9 cellular contexts compared by ENCODE assay signal in genomic region chr6:2222275-2222842, GRCh38. TPM values are rescaled to one million over a fixed set of nuclear protein-coding genes. Genes with fewer than 3 reads are reported as not detected.
DNase-seq lines count a peak whose midpoint lies in the region; ATAC-seq and TF ChIP-seq lines count a peak whose summit lies in the region.
"Had no signal": no experiment of that assay in that cellular context is flagged by ENCODE, and none has a peak within 500 bp of the region (broad histone marks: within the 10 kb centered on the region; RNA-seq: fewer than 3 reads in every experiment).

No MANE protein-coding gene starts in this region.

- peak overlapping the region; percentile 70; the same call in 1 of the 2 replicates for H3K4me3 Mint-ChIP-seq in HFFc6
- peak overlapping the region; percentile 79 for H3K4me3 Mint-ChIP-seq in activated CD8-positive, alpha-beta T cell treated with anti-CD3 and anti-CD28 coated beads, Interleukin-2, amount 10 ng/mL, durations not matched to agents 7 days and 5 days

- intact Hi-C loops in right lobe of liver (cut with DNase I), result no loop called here

- no peaks in the 10 kb centered on the region; the same call in 1 of the 2 replicates for H3K27me3 Mint-ChIP-seq in HFFc6 (ENCODE audit: insufficient read depth)
- no peaks in the 10 kb centered on the region for H3K27me3 Mint-ChIP-seq in activated CD8-positive, alpha-beta T cell treated with anti-CD3 and anti-CD28 coated beads, Interleukin-2, amount 10 ng/mL, durations not matched to agents 7 days and 5 days (ENCODE audit: low read depth)

- peak; percentile 52 for ATAC-seq in activated CD8-positive, alpha-beta T cell treated with anti-CD3 and anti-CD28 coated beads, Interleukin-2, amount 10 ng/mL, durations not matched to agents 7 days and 5 days
- ATAC-seq in right lobe of liver (peak; percentile 31 to 54 (median 42)), HG02588 (IDR thresholded peaks at IDR 0.05; ENCODE audit: unreplicated experiment) (no peak)

- 21% methylated on average over 6 of the region's 6 CpGs for WGBS in right lobe of liver (ENCODE audit: insufficient coverage, low coverage, low lambda C conversion rate, missing lambda C conversion rate)

- peaks cover 9% of the 10 kb centered on the region for H3K4me1 Mint-ChIP-seq in HFFc6 (ENCODE audit: low read depth)
- H3K4me1 Mint-ChIP-seq in activated CD8-positive, alpha-beta T cell treated with anti-CD3 and anti-CD28 coated beads, Interleukin-2, amount 10 ng/mL, durations not matched to agents 7 days and 5 days (ENCODE audit: low read depth), result peaks cover 18% of the 10 kb centered on the region

- H3K36me3 Mint-ChIP-seq in HFFc6 (ENCODE audit: low read depth), result no peaks in the 10 kb centered on the region
- H3K36me3 Mint-ChIP-seq in activated CD8-positive, alpha-beta T cell treated with anti-CD3 and anti-CD28 coated beads, Interleukin-2, amount 10 ng/mL, durations not matched to agents 7 days and 5 days (ENCODE audit: low read depth), result no peaks in the 10 kb centered on the region

- H3K27ac Mint-ChIP-seq in HFFc6, result no peak overlapping the region
- peak overlapping the region; percentile 92 for H3K27ac Mint-ChIP-seq in activated CD8-positive, alpha-beta T cell treated with anti-CD3 and anti-CD28 coated beads, Interleukin-2, amount 10 ng/mL, durations not matched to agents 7 days and 5 days

- TF ChIP-seq CTCF in HFFc6 (IDR thresholded peaks at IDR 0.05) (no peak), right lobe of liver (IDR thresholded peaks at IDR 0.05) (no peak), GM10266 (IDR thresholded peaks at IDR 0.05; ENCODE audit: control insufficient read depth, insufficient read depth, low read depth, missing control alignments) (no peak)

- H3K27ac ChIP-seq in ACC112 (ENCODE audit: low read depth, low read length), result peak overlapping the region; percentile 20; the same call in 1 of the 2 replicates
- H3K27ac ChIP-seq in right lobe of liver, result peak overlapping the region; percentile 36 to 53 (median 53)
- H3K27ac ChIP-seq in SJCRH30, result no peak overlapping the region

- CTCF ChIA-PET in activated CD8-positive, alpha-beta T cell treated with anti-CD3 and anti-CD28 coated beads, Interleukin-2, amount 10 ng/mL, durations not matched to agents 7 days and 5 days (lab: Charles Lee), result interaction anchor here (0.8 to 3.0 kb wide), 6 partner anchors 12 to 412 kb away, joined by 3 to 18 read pairs (median 3); no protein-coding TSS in a partner anchor

- peaks cover 24% of the 10 kb centered on the region for H3K4me1 ChIP-seq in ACC112 (ENCODE audit: control insufficient read depth, insufficient read depth, low read length, unreplicated experiment)
- peaks cover 0 to 13% (median 3%) of the 10 kb centered on the region in 4 donors for H3K4me1 ChIP-seq in right lobe of liver
- H3K4me1 ChIP-seq in SJCRH30, result no peaks in the 10 kb centered on the region

- H2AFZ ChIP-seq in ACC112 (ENCODE audit: low read length, unreplicated experiment), result peak overlapping the region; percentile 16

- H3K27me3 ChIP-seq in ACC112 (ENCODE audit: insufficient read depth, low read length) (no peaks in the 10 kb centered on the region), right lobe of liver (no peaks in the 10 kb centered on the region), SJCRH30 (no peaks in the 10 kb centered on the region)
- H3K27me3 ChIP-seq: pancreas had no signal

- DNase-seq in HFFc6, result no peak
- DNase-seq in activated CD8-positive, alpha-beta T cell treated with anti-CD3 and anti-CD28 coated beads, Interleukin-2, amount 10 ng/mL, durations not matched to agents 7 days and 5 days, result no peak
- DNase-seq in right lobe of liver, result no peak
- no peak for DNase-seq in SJCRH30
- DNase-seq in NCI-H1092 (lab: John Stamatoyannopoulos, UW), result no peak
- DNase-seq in GM10266 (ENCODE audit: extremely low spot score), result no peak
- DNase-seq: pancreas had no signal

- H3K36me3 ChIP-seq in ACC112 (ENCODE audit: insufficient read depth, low read length), result no peaks in the 10 kb centered on the region
- no peaks in the 10 kb centered on the region for H3K36me3 ChIP-seq in right lobe of liver
- H3K36me3 ChIP-seq in SJCRH30, result no peaks in the 10 kb centered on the region
- H3K36me3 ChIP-seq: pancreas had no signal

- H3K9me3 ChIP-seq in right lobe of liver (no peaks in the 10 kb centered on the region), SJCRH30 (replicated peaks) (no peaks in the 10 kb centered on the region)
- H3K9me3 ChIP-seq: pancreas had no signal

- H3K4me3 ChIP-seq in ACC112 (ENCODE audit: low read depth, low read length) (peak overlapping the region; percentile 71), right lobe of liver (peak overlapping the region; percentile 30 to 53 (median 51)), SJCRH30 (no peak overlapping the region)

- H3K9me3 Mint-ChIP-seq in HFFc6, result no peaks in the 10 kb centered on the region
- H3K9me3 Mint-ChIP-seq in activated CD8-positive, alpha-beta T cell treated with anti-CD3 and anti-CD28 coated beads, Interleukin-2, amount 10 ng/mL, durations not matched to agents 7 days and 5 days (ENCODE audit: insufficient read depth), result no peaks in the 10 kb centered on the region

- peaks cover 15% of the 10 kb centered on the region for H3K79me2 ChIP-seq in ACC112 (ENCODE audit: control insufficient read depth, insufficient read depth, low read length, unreplicated experiment)

- POLR2A ChIA-PET in activated CD8-positive, alpha-beta T cell treated with anti-CD3 and anti-CD28 coated beads, Interleukin-2, amount 10 ng/mL, durations not matched to agents 7 days and 5 days (lab: Charles Lee), result interaction anchor here (1.0 kb wide), 1 partner anchor 10 kb away, joined by 3 read pairs; no protein-coding TSS in a partner anchor

- no peak for TF ChIP-seq POLR2A in right lobe of liver (IDR thresholded peaks at IDR 0.05)

RNA-seq across cellular contexts. Expression of gene GMDS, which starts 23.0 kb away (rescaled TPM):
- 10 to 100 TPM; 13.2 to 18.0 (median 14.7) TPM for total RNA-seq in HFFc6 (2021; fragmentation: NEBNext Ultra II Directional; extraction: Animal tissue kit (Norgen Biotek cat#: 25700))
- 10 to 100 TPM; 30.3 to 38.5 TPM for total RNA-seq in activated CD8-positive, alpha-beta T cell treated with anti-CD3 and anti-CD28 coated beads, Interleukin-2, amount 10 ng/mL, durations not matched to agents 7 days and 5 days
- total RNA-seq in right lobe of liver, result 10 to 100 TPM; 15.9 to 34.4 (median 23.4) TPM
- total RNA-seq in SJCRH30 (2014; rRNA removed; shearing (Covaris generic)), result 7.9 and 9.9 TPM in 2 replicates
